ENCODE assay signal across 9 cellular contexts in genomic region chr12:57063991-57064725, GRCh38. TPM values are rescaled to one million over a fixed set of nuclear protein-coding genes. Genes with fewer than 3 reads are reported as not detected.
A peak's percentile ranks its signal among the peaks of the same experiment; 100 is the strongest.
DNase-seq lines count a peak whose midpoint lies in the region; ATAC-seq and TF ChIP-seq lines count a peak whose summit lies in the region.
"Had no signal": no experiment of that assay in that cellular context is flagged by ENCODE, and none has a peak within 500 bp of the region (broad histone marks: within the 10 kb centered on the region; RNA-seq: fewer than 3 reads in every experiment).

No MANE protein-coding gene starts in this region.

- H2AFZ ChIP-seq in OCI-LY1 (ENCODE audit: low read length) = no peak overlapping the region
- H2AFZ ChIP-seq: parathyroid adenoma had no signal

- no peak overlapping the region for H3K4me3 Mint-ChIP-seq in Calu3 (ENCODE audit: low read depth, unreplicated experiment)

- H3K27me3 ChIP-seq in GM06990 (replicated peaks; ENCODE audit: control insufficient read depth, insufficient read depth, low read length) = no peaks in the 10 kb centered on the region
- H3K27me3 ChIP-seq in OCI-LY1 (ENCODE audit: insufficient read depth, low read length) = no peaks in the 10 kb centered on the region
- H3K27me3 ChIP-seq in vagina = no peaks in the 10 kb centered on the region
- no peaks in the 10 kb centered on the region for H3K27me3 ChIP-seq in stomach

- no peaks in the 10 kb centered on the region for H3K9me3 Mint-ChIP-seq in Calu3 (ENCODE audit: low read depth, unreplicated experiment)

- TF ChIP-seq EP300 in stomach (IDR thresholded peaks at IDR 0.05) = no peak

- H3K9me3 ChIP-seq in OCI-LY1 (ENCODE audit: low read length) = no peaks in the 10 kb centered on the region
- H3K9me3 ChIP-seq in vagina = no peaks in the 10 kb centered on the region
- no peaks in the 10 kb centered on the region for H3K9me3 ChIP-seq in stomach

- no peak for TF ChIP-seq POLR2A in vagina (IDR thresholded peaks at IDR 0.05)
- TF ChIP-seq POLR2A in stomach (IDR thresholded peaks at IDR 0.05) = no peak

- H3K4me1 ChIP-seq in OCI-LY1 (ENCODE audit: insufficient read depth, low read length, severe bottlenecking) (peaks cover 26% of the 10 kb centered on the region), vagina (no peaks in the 10 kb centered on the region), stomach (peaks cover 0 to 15% (median 4%) of the 10 kb centered on the region in 4 donors)
- H3K4me1 ChIP-seq: parathyroid adenoma had no signal

- H3K36me3 Mint-ChIP-seq in Calu3 (ENCODE audit: insufficient read depth, unreplicated experiment) = peaks cover 13% of the 10 kb centered on the region

- CTCF ChIA-PET in Calu3 (lab: Charles Lee) = interaction anchor here (0.6 kb wide), 1 partner anchor 307 kb away, joined by 3 read pairs; no protein-coding TSS in a partner anchor

- WGBS in stomach, 5 donors = 63 to 73% (median 71%) methylated on average over 5 of the region's 5 CpGs

- peak overlapping the region; percentile 45 for H3K4me2 ChIP-seq in OCI-LY1 (ENCODE audit: low read length)

- intact Hi-C loops in vagina (cut with DNase I) (no loop called here), Calu3 (cut with micrococcal nuclease; ENCODE audit: unreplicated experiment) (loop anchor here (2.0 kb wide), 1 partner anchor 307 kb away; no protein-coding TSS in a partner anchor), stomach (cut with DNase I; ENCODE audit: low total_unique reads) (loop anchor here (5.0 kb wide), 1 partner anchor 57 kb away; the partner anchor contains the start of gene ZBTB39)

- H3K27ac Mint-ChIP-seq in Calu3 (ENCODE audit: unreplicated experiment) = no peak overlapping the region

- no peaks in the 10 kb centered on the region for H3K79me2 ChIP-seq in OCI-LY1 (ENCODE audit: insufficient read depth, low read length)
- H3K79me2 ChIP-seq: parathyroid adenoma had no signal

- H3K27ac ChIP-seq in OCI-LY1 (ENCODE audit: low read depth, low read length, poor library complexity, severe bottlenecking) (peak overlapping the region; percentile 73), vagina (no peak overlapping the region), stomach (peak overlapping the region in 1 of 5 donors; percentile 43)
- H3K27ac ChIP-seq: parathyroid adenoma had no signal

- H3K36me3 ChIP-seq in GM06990 (ENCODE audit: control insufficient read depth, insufficient read depth, low read length) (peaks cover 8% of the 10 kb centered on the region), OCI-LY1 (ENCODE audit: insufficient read depth, low read length) (peaks cover 87% of the 10 kb centered on the region), vagina (peaks cover 0 to 15% of the 10 kb centered on the region in 2 donors), stomach (peaks cover 9 to 37% (median 30%) of the 10 kb centered on the region in 4 donors)

- H3F3A ChIP-seq in OCI-LY1 (ENCODE audit: insufficient read depth, low read length) = peaks cover 15% of the 10 kb centered on the region

- H3K4me1 Mint-ChIP-seq in Calu3 (ENCODE audit: low read depth, unreplicated experiment) = no peaks in the 10 kb centered on the region

- TF ChIP-seq CTCF in GM06990 (IDR thresholded peaks at IDR 0.05; ENCODE audit: insufficient read depth, low read length, poor library complexity, severe bottlenecking) (no peak), OCI-LY1 (IDR thresholded peaks at IDR 0.05; ENCODE audit: low read length) (no peak), vagina (IDR thresholded peaks at IDR 0.05) (no peak), Calu3 (IDR thresholded peaks at IDR 0.05; ENCODE audit: unreplicated experiment) (no peak), stomach (IDR thresholded peaks at IDR 0.05) (no peak)

- H4K20me1 ChIP-seq in OCI-LY1 (ENCODE audit: insufficient read depth, low read length) = no peaks in the 10 kb centered on the region

- H3K27me3 Mint-ChIP-seq in Calu3 (ENCODE audit: unreplicated experiment) = no peaks in the 10 kb centered on the region

- H3K9me2 ChIP-seq in OCI-LY1 (ENCODE audit: low read depth, low read length) = no peaks in the 10 kb centered on the region

- no TSS peak for BruUV-seq in Calu3 (replicated peaks; lab: Mats Ljungman, UMichigan)

- ATAC-seq in GM21825 (IDR thresholded peaks at IDR 0.05; ENCODE audit: unreplicated experiment) = peak; percentile 85

- peak; percentile 60 for DNase-seq in GM06990 (ENCODE audit: extremely low read depth, insufficient read length)
- peak; percentile 66 for DNase-seq in fibroblast of peridontal ligament (ENCODE audit: extremely low read depth)
- DNase-seq in vagina (ENCODE audit: extremely low spot score in 2 of 2) = no peak
- DNase-seq in Calu3 = no peak
- DNase-seq in stomach = no peak
- DNase-seq in anterior cingulate cortex (lab: John Stamatoyannopoulos, UW) = no peak

- peak overlapping the region; percentile 28 for H3K9ac ChIP-seq in OCI-LY1 (ENCODE audit: low read length)
- H3K9ac ChIP-seq: parathyroid adenoma had no signal

- H3K4me3 ChIP-seq in GM06990 (replicated peaks; ENCODE audit: low read depth, low read length) = peak overlapping the region; percentile 23; the same call in 1 of the 2 replicates
- no peak overlapping the region for H3K4me3 ChIP-seq in OCI-LY1 (ENCODE audit: low read depth, low read length, poor library complexity, severe bottlenecking)
- no peak overlapping the region for H3K4me3 ChIP-seq in vagina
- no peak overlapping the region for H3K4me3 ChIP-seq in stomach

RNA-seq across cellular contexts. Expression of gene MYO1A, which starts 14.2 kb away (rescaled TPM):
- total RNA-seq in vagina (1.2 TPM), Calu3 (2022) (0.31 and 1.5 TPM in 2 replicates), stomach (10 to 100 TPM in 4 of 5 donors, 1 to 10 TPM in 1; 2.7 to 97.3 (median 19.3) TPM)
- 10 to 100 TPM in 1 of 3 donors, 1 to 10 TPM in 1, under 1 TPM in 1; 0.70 to 16.2 (median 1.2) TPM for polyA plus RNA-seq in stomach

RNA-seq across cellular contexts. Expression of gene NEMP1, which starts 14.4 kb away (rescaled TPM):
- total RNA-seq in vagina = 7.1 TPM
- 60.4 and 63.2 TPM in 2 replicates for total RNA-seq in Calu3 (2022)
- 10 to 100 TPM in 1 of 5 donors, 1 to 10 TPM in 4; 1.2 to 16.7 (median 2.7) TPM for total RNA-seq in stomach
- polyA plus RNA-seq in stomach = 1 to 10 TPM; 1.1 to 3.8 (median 2.2) TPM

RNA-seq across cellular contexts. Expression of gene NAB2, which starts 24.8 kb away (rescaled TPM):
- total RNA-seq in vagina (34.4 TPM), Calu3 (2022) (21.3 and 25.6 TPM in 2 replicates), stomach (10 to 100 TPM in 2 of 5 donors, 1 to 10 TPM in 2, not detected in 1; 1.7 to 12.1 (median 8.3) TPM)
- polyA plus RNA-seq in stomach = 10 to 100 TPM; 14.1 to 16.6 (median 16.3) TPM

RNA-seq across cellular contexts. Expression of gene STAT6, which starts 47.0 kb away (rescaled TPM):
- 146 TPM for total RNA-seq in vagina
- total RNA-seq in Calu3 (2022) = 213 and 243 TPM in 2 replicates
- total RNA-seq in stomach = 100 to 1,000 TPM in 4 of 5 donors, 10 to 100 TPM in 1; 81.9 to 343 (median 209) TPM
- 100 to 1,000 TPM; 138 to 477 (median 147) TPM for polyA plus RNA-seq in stomach

RNA-seq across cellular contexts. Expression of gene TAC3, which starts 47.8 kb away (rescaled TPM):
- total RNA-seq in vagina = not detected
- not detected in 2 replicates for total RNA-seq in Calu3 (2022)
- total RNA-seq in stomach = 10 to 100 TPM in 1 of 5 donors, 1 to 10 TPM in 2, not detected in 2; 2.0 to 19.8 (median 7.6) TPM
- polyA plus RNA-seq in stomach = under 1 TPM in 2 of 3 donors, not detected in 1; 0.62 to 0.75 TPM

Comparison
In these comparisons a context has a peak if more than half of its experiments do, and no peak if none do; other contexts are left out.
1. DNase-seq: peak in GM06990 (single experiment) and fibroblast of peridontal ligament (single experiment); none in vagina (0 of 2), Calu3 (single experiment), stomach (single experiment) and anterior cingulate cortex (0 of 58).